Comparison of ENCODE assay signal across 1 cellular context in the genomic region with DNA sequence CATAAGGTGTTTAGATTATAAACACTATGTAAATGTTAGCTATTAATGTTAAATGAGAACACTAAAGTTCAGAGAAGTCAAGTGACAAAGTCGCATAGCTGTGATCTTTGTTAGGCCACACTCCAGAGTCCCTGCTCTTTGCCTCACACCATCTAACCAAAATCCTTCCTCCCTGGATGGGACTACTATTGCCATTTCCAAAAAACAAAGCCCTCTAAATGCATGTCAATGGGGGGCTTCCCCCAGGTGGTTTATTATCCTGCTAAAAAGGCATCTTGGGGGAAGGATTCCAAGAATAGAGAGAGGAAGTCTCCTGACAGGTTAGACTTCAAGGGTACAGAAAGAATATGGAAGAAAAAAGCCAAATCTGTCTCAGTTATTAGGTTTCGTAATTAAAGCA.
TF ChIP-seq lines count a peak whose summit lies in the region.

No MANE protein-coding gene starts in this region.

TF ChIP-seq in K562, 482 proteins besides CTCF, POLR2A, EP300 and RAD21:
- no peak for TF ChIP-seq RUNX1 (IDR thresholded peaks at IDR 0.05; ENCODE audit: low read depth)
- TF ChIP-seq PRPF4 (IDR thresholded peaks at IDR 0.05; ENCODE audit: insufficient read depth, low read depth, low read length, poor library complexity, severe bottlenecking): no peak
- no peak for TF ChIP-seq ZNF239 (CRISPR knock-in tag; IDR thresholded peaks at IDR 0.05)
- no peak for TF ChIP-seq MTA1 (IDR thresholded peaks at IDR 0.05; ENCODE audit: borderline replicate concordance)
- TF ChIP-seq SPI1 (IDR thresholded peaks at IDR 0.05; ENCODE audit: borderline replicate concordance, low read depth, low read length): 0 out of 2 replicates have a peak, but pooled peaks have one; percentile 18
- TF ChIP-seq KHSRP (IDR thresholded peaks at IDR 0.05): no peak
- no peak for TF ChIP-seq BMI1 (IDR thresholded peaks at IDR 0.05; ENCODE audit: low read length)
- peak in 1 of 2 experiments; percentile 28; a peak in 1 of 4 replicates for TF ChIP-seq SRF (CRISPR knock-in tag; IDR thresholded peaks at IDR 0.05)
- no peak for TF ChIP-seq HMG20A (CRISPR knock-in tag; conservative IDR thresholded peaks at IDR 0.05)
